In the genomic region with DNA sequence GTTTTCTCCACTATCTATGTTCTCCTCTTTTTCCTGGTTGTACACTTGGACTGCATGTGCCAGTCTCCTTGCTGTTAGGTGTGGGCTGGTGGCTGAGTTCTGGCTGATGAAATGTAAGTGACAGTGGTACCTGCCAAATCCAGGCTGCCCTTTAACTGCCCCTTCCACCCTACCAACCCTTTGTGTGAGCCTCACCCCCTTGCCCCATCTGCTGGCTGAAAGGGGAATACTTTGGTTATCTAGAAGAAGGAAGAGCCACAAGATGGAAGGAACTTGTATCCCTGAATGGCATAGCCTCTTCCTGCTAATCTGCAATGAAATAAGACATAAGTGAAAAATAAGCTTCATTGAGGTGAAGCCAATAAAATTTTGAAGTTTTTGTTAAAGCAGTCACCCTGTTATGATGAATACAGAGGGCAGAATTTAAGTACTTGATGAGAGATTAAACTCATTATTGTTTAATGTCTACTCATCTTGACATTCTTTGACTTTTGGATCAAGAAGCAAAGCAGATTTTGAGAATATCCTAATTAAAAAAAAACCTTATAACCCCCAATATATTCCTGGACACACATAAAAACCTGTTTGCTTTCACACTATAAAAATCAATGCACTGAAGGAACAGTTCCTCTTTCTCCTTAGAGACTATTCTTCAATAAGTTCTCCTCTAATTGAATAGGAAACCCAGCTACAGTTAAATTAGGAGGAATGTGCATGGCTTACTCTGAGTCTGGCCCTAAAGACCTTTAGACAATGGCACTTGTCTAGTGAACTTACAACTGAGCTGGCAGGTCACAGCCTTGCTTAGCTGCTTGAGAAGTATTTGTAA, we compare ENCODE assay signal across 8 cellular contexts.
DNase-seq lines count a peak whose midpoint lies in the region; ATAC-seq and TF ChIP-seq lines count a peak whose summit lies in the region.

No MANE protein-coding gene starts in this region.

- peaks cover 20 to 70% (median 64%) of the 10 kb centered on the region in 4 donors for H3K4me1 Mint-ChIP-seq in naive thymus-derived CD8-positive, alpha-beta T cell

- no peaks in the 10 kb centered on the region for H3K27me3 Mint-ChIP-seq in naive thymus-derived CD8-positive, alpha-beta T cell

- H3K9me3 Mint-ChIP-seq in naive thymus-derived CD8-positive, alpha-beta T cell: peaks cover 0 to 17% (median 4%) of the 10 kb centered on the region in 9 donors

- in situ Hi-C loops in SK-MEL-5 (cut with HindIII; ENCODE audit: low pct_unique_long_range_greater_than_20kb, low sequenced_read_pairs): no loop called here

- peak overlapping the region; percentile 16 to 88 (median 68) for H3K27ac Mint-ChIP-seq in naive thymus-derived CD8-positive, alpha-beta T cell

- POLR2A ChIA-PET in naive thymus-derived CD8-positive, alpha-beta T cell (lab: Charles Lee): interaction anchor here (0.5 to 14.1 kb wide), 7 partner anchors 10 to 271 kb away, joined by 3 to 272 read pairs (median 5); a partner anchor contains a TSS

- peak; percentile 72 for DNase-seq in activated CD8-positive, alpha-beta memory T cell treated with anti-CD3 and anti-CD28 coated beads for 24 hours
- DNase-seq in activated CD8-positive, alpha-beta memory T cell treated with anti-CD3 and anti-CD28 coated beads, Interleukin-2, amount 50 U/mL, for 4 hours: no peak
- DNase-seq in Jurkat, Clone E6-1 (ENCODE audit: low read depth, low spot score): peak; percentile 39
- DNase-seq in SK-MEL-5 (ENCODE audit: low read depth, low spot score): peak; percentile 88
- peak; percentile 41 to 47 for DNase-seq in cardiac fibroblast (ENCODE audit: low read depth in 2 of 2)
- peak in 4 of 10 donors; percentile 18 to 40 (median 32) for DNase-seq in naive thymus-derived CD8-positive, alpha-beta T cell
- DNase-seq in dedifferentiated amniotic fluid mesenchymal stem cell (ENCODE audit: extremely low spot score): no peak

- no peak for ATAC-seq in naive thymus-derived CD8-positive, alpha-beta T cell
- ATAC-seq in GM18861 (IDR thresholded peaks at IDR 0.05; ENCODE audit: unreplicated experiment): no peak

- peak; percentile 42 for TF ChIP-seq CTCF in cardiac fibroblast (IDR thresholded peaks at IDR 0.05; ENCODE audit: low read depth, low read length)

- H3K36me3 Mint-ChIP-seq in naive thymus-derived CD8-positive, alpha-beta T cell: peaks cover 0 to 7% (median 5%) of the 10 kb centered on the region in 3 donors

- no peak overlapping the region for H3K4me3 ChIP-seq in Jurkat, Clone E6-1 (ENCODE audit: low read length)
- H3K4me3 ChIP-seq in cardiac fibroblast (replicated peaks in 1 of 2; ENCODE audit: low read depth in 2 of 2, low read length in 2 of 2): no peak overlapping the region

- peak overlapping the region in 5 of 10 donors; percentile 8 to 57 (median 28) for H3K4me3 Mint-ChIP-seq in naive thymus-derived CD8-positive, alpha-beta T cell

Comparison
In these comparisons a context has a peak if more than half of its experiments do, and no peak if none do; other contexts are left out.
1. DNase-seq: peak in activated CD8-positive, alpha-beta memory T cell treated with anti-CD3 and anti-CD28 coated beads for 24 hours (single experiment), Jurkat, Clone E6-1 (single experiment), SK-MEL-5 (single experiment) and cardiac fibroblast (2 of 2); none in activated CD8-positive, alpha-beta memory T cell treated with anti-CD3 and anti-CD28 coated beads, Interleukin-2, amount 50 U/mL, for 4 hours (single experiment) and dedifferentiated amniotic fluid mesenchymal stem cell (single experiment).